8 cellular contexts compared by ENCODE assay signal in the genomic region with DNA sequence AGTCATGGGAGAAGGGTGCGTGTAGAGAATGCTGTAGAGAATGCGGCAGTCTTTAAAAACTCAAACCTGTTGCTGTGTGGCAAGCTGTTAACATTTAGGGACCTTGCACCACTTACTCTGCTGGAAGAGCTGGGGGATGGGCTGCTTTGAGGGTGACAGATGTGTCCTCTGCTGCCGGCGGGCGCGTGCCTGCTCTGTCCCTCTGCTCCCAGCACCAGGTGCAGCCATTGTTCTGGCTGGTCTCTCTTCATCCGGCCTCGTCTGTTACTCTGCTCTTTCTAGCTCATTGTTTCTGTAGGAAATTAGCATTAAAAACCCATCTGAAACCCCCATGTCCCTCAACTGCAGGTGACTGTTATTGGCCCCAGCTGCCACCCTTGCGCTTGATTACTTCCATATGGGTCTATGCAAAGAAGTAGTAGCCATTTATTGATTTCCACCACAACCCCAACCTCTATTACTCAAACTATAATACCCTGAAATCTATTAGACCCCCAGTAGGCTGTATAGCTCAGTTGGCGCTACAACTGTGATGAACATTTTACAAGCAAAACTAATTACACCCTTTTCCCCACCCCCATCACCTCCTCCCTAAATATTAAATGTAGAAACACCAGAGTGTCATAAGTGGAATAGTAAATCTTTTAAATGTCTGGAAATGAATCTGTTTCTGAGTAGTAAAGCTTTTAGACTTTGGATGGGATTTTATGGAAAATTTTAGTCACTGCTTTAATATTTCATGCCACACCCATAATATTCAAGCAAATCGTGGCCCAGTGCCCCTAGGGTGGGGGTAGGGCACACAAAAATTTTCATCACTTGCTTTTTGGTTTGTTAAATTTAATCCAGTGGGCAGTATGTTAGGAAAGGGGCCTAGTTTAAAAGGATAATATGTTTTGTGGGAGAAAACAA.
A peak's percentile ranks its signal among the peaks of the same experiment; 100 is the strongest.
DNase-seq lines count a peak whose midpoint lies in the region; TF ChIP-seq lines count a peak whose summit lies in the region.

No MANE protein-coding gene starts in this region.

- no peaks in the 10 kb centered on the region for H3K27me3 ChIP-seq in CD4-positive, alpha-beta memory T cell (ENCODE audit: insufficient read depth, low read length)

- no peak overlapping the region for H3K27ac ChIP-seq in CD4-positive, alpha-beta memory T cell (ENCODE audit: low read depth, low read length)

- TF ChIP-seq CTCF in cardiac fibroblast (IDR thresholded peaks at IDR 0.05; ENCODE audit: low read depth, low read length): no peak

- no peaks in the 10 kb centered on the region for H3K36me3 ChIP-seq in CD4-positive, alpha-beta memory T cell (ENCODE audit: insufficient read depth, low read length)

- POLR2A ChIA-PET in CD4-positive, alpha-beta memory T cell (lab: Charles Lee; ENCODE audit: partially characterized antibody): no interaction called here

- DNase-seq in DMS153 treated with DMSO at 0.1 percent for 48 hours (lab: John Stamatoyannopoulos, UW; ENCODE audit: unreplicated experiment): peak; percentile 96
- DNase-seq in NCI-H1930 (lab: John Stamatoyannopoulos, UW): peak; percentile 81 to 92
- peak; percentile 5 to 27 for DNase-seq in cardiac fibroblast (ENCODE audit: low read depth in 2 of 2)
- peak; percentile 46 for DNase-seq in myocyte (ENCODE audit: low read depth)
- no peak for DNase-seq in activated T-cell treated with anti-CD3 and anti-CD28 coated beads for 4 hours
- no peak for DNase-seq in T-helper 2 cell
- no peak for DNase-seq in activated T-helper 1 cell treated with anti-CD3 and anti-CD28 coated beads, Interleukin-12 subunit alpha, Interleukin-12 subunit beta, Interleukin-2, Interleukin-4 antibody, amounts not matched to agents 30 ng/mL and 10 ng/mL and 1 ng/mL, durations not matched to agents 14 hours and 24 hours and 36 hours (ENCODE audit: low spot score)
- DNase-seq in CD4-positive, alpha-beta memory T cell: no peak

- H3K27me3 Mint-ChIP-seq in activated T-helper 1 cell treated with anti-CD3 and anti-CD28 coated beads, Interleukin-12 subunit alpha, Interleukin-12 subunit beta, Interleukin-2, Interleukin-4 antibody, amounts not matched to agents 30 ng/mL and 10 ng/mL and 1 ng/mL, durations not matched to agents 14 hours and 24 hours and 36 hours (ENCODE audit: insufficient read depth): no peaks in the 10 kb centered on the region
- no peaks in the 10 kb centered on the region for H3K27me3 Mint-ChIP-seq in CD4-positive, alpha-beta memory T cell

- CTCF ChIA-PET in CD4-positive, alpha-beta memory T cell (lab: Charles Lee; ENCODE audit: partially characterized antibody): interaction anchor here (1.5 kb wide), 1 partner anchor 9 kb away, joined by 5 read pairs; no protein-coding TSS in a partner anchor

- no peak overlapping the region for H3K4me3 ChIP-seq in cardiac fibroblast (replicated peaks in 1 of 2; ENCODE audit: low read depth in 2 of 2, low read length in 2 of 2)
- H3K4me3 ChIP-seq in CD4-positive, alpha-beta memory T cell (ENCODE audit: low read length in 2 of 2): no peak overlapping the region

- intact Hi-C loops in activated T-helper 1 cell treated with anti-CD3 and anti-CD28 coated beads, Interleukin-12 subunit alpha, Interleukin-12 subunit beta, Interleukin-2, Interleukin-4 antibody, amounts not matched to agents 30 ng/mL and 10 ng/mL and 1 ng/mL, durations not matched to agents 14 hours and 24 hours and 36 hours (cut with micrococcal nuclease): no loop called here
- intact Hi-C loops in CD4-positive, alpha-beta memory T cell (cut with micrococcal nuclease): no loop called here

- no peak overlapping the region for H3K4me3 Mint-ChIP-seq in activated T-helper 1 cell treated with anti-CD3 and anti-CD28 coated beads, Interleukin-12 subunit alpha, Interleukin-12 subunit beta, Interleukin-2, Interleukin-4 antibody, amounts not matched to agents 30 ng/mL and 10 ng/mL and 1 ng/mL, durations not matched to agents 14 hours and 24 hours and 36 hours
- H3K4me3 Mint-ChIP-seq in CD4-positive, alpha-beta memory T cell: no peak overlapping the region

- H3K36me3 Mint-ChIP-seq in activated T-helper 1 cell treated with anti-CD3 and anti-CD28 coated beads, Interleukin-12 subunit alpha, Interleukin-12 subunit beta, Interleukin-2, Interleukin-4 antibody, amounts not matched to agents 30 ng/mL and 10 ng/mL and 1 ng/mL, durations not matched to agents 14 hours and 24 hours and 36 hours (ENCODE audit: low read depth): peaks cover 2% of the 10 kb centered on the region
- H3K36me3 Mint-ChIP-seq in CD4-positive, alpha-beta memory T cell: no peaks in the 10 kb centered on the region

- peaks cover 12% of the 10 kb centered on the region for H3K4me1 Mint-ChIP-seq in activated T-helper 1 cell treated with anti-CD3 and anti-CD28 coated beads, Interleukin-12 subunit alpha, Interleukin-12 subunit beta, Interleukin-2, Interleukin-4 antibody, amounts not matched to agents 30 ng/mL and 10 ng/mL and 1 ng/mL, durations not matched to agents 14 hours and 24 hours and 36 hours (ENCODE audit: low read depth)
- H3K4me1 Mint-ChIP-seq in CD4-positive, alpha-beta memory T cell: peaks cover 24 to 49% (median 27%) of the 10 kb centered on the region in 4 donors

- H3K9me3 Mint-ChIP-seq in activated T-helper 1 cell treated with anti-CD3 and anti-CD28 coated beads, Interleukin-12 subunit alpha, Interleukin-12 subunit beta, Interleukin-2, Interleukin-4 antibody, amounts not matched to agents 30 ng/mL and 10 ng/mL and 1 ng/mL, durations not matched to agents 14 hours and 24 hours and 36 hours: no peaks in the 10 kb centered on the region
- H3K9me3 Mint-ChIP-seq in CD4-positive, alpha-beta memory T cell: no peaks in the 10 kb centered on the region

- no peaks in the 10 kb centered on the region for H3K9me3 ChIP-seq in CD4-positive, alpha-beta memory T cell (ENCODE audit: control insufficient read depth in 1 of 2, low read length in 2 of 2)

- H3K27ac Mint-ChIP-seq in activated T-helper 1 cell treated with anti-CD3 and anti-CD28 coated beads, Interleukin-12 subunit alpha, Interleukin-12 subunit beta, Interleukin-2, Interleukin-4 antibody, amounts not matched to agents 30 ng/mL and 10 ng/mL and 1 ng/mL, durations not matched to agents 14 hours and 24 hours and 36 hours: no peak overlapping the region
- H3K27ac Mint-ChIP-seq in CD4-positive, alpha-beta memory T cell: peak overlapping the region in 2 of 7 donors; percentile 43 to 72

- H3K4me1 ChIP-seq in CD4-positive, alpha-beta memory T cell (ENCODE audit: insufficient read depth, low read length): peaks cover 8% of the 10 kb centered on the region

Comparison
In these comparisons a context has a peak if more than half of its experiments do, and no peak if none do; other contexts are left out.
1. DNase-seq: peak in DMS153 treated with DMSO at 0.1 percent for 48 hours (single experiment), NCI-H1930 (2 of 2), cardiac fibroblast (2 of 2) and myocyte (single experiment); none in activated T-cell treated with anti-CD3 and anti-CD28 coated beads for 4 hours (single experiment), T-helper 2 cell (0 of 5), activated T-helper 1 cell treated with anti-CD3 and anti-CD28 coated beads, Interleukin-12 subunit alpha, Interleukin-12 subunit beta, Interleukin-2, Interleukin-4 antibody, amounts not matched to agents 30 ng/mL and 10 ng/mL and 1 ng/mL, durations not matched to agents 14 hours and 24 hours and 36 hours (single experiment) and CD4-positive, alpha-beta memory T cell (0 of 5).